ENCODE assay signal across 9 cellular contexts in the genomic region with DNA sequence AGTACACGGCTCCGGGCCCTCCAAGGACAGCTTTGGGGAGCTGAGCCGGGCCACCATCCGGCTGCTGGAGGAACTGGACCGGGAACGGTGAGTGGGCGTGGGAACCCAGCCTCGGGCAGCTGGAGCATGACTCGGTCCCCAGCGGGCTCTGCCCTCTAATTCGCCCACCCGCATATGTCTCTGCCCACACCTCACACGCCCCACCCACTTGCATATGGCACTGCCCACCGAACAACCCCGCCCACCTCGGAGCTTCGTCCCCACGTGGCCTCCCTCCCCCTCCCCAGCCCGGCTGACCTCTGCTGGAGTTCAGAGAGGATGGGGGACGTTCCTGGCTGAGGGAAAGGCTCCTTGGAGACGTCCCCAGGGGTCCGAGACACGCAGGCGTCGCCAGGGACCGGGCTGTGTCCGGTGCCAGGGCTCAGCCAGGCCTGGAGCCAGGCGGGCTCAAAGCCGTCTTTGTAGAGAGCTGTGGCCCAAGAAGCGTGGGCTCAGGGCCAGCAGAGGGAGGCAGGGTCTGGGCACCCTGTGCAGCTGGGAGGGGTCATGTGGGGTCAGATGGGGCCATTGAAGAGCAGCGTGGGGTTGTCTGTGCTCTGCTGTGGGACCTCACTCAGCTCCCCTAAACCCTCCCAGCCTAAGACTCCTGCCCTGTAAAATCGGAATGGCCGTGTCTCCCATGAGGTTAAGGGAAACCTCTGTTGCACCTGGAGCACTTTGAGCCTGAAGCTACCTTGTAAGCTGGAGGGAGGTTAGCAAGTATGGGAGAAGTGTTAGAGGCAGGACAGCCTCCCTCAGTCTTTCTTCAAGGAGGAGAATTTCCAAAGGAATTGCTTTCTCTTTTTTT. TPM values are rescaled to one million over a fixed set of nuclear protein-coding genes. Genes with fewer than 3 reads are reported as not detected.
DNase-seq lines count a peak whose midpoint lies in the region; ATAC-seq lines count a peak whose summit lies in the region.
"Had no signal": no experiment of that assay in that cellular context is flagged by ENCODE, and none has a peak within 500 bp of the region (broad histone marks: within the 10 kb centered on the region; RNA-seq: fewer than 3 reads in every experiment).

No MANE protein-coding gene starts in this region.

- no peak overlapping the region for H3K9ac ChIP-seq in mesenchymal stem cell (ENCODE audit: low read length)

- H3K9me3 ChIP-seq in mesenchymal stem cell (ENCODE audit: control insufficient read depth, low read length) = no peaks in the 10 kb centered on the region

- no peak overlapping the region for H4K8ac ChIP-seq in mesenchymal stem cell (ENCODE audit: low read length)

- no peak overlapping the region for H4K91ac ChIP-seq in mesenchymal stem cell (ENCODE audit: low read length)

- H2AK5ac ChIP-seq in mesenchymal stem cell (ENCODE audit: low read length, severe bottlenecking) = no peak overlapping the region

- no peak overlapping the region for H3K27ac ChIP-seq in mesenchymal stem cell (ENCODE audit: low read length, poor library complexity, severe bottlenecking)

- H3K18ac ChIP-seq in mesenchymal stem cell (ENCODE audit: low read depth in 1 of 2, low read length in 2 of 2) = no peak overlapping the region

- H2BK5ac ChIP-seq in mesenchymal stem cell (ENCODE audit: low read depth, low read length, poor library complexity, severe bottlenecking) = no peak overlapping the region

- peaks cover 0 to 4% of the 10 kb centered on the region in 2 experiments for H3K36me3 ChIP-seq in mesenchymal stem cell (ENCODE audit: control insufficient read depth in 1 of 2, insufficient read depth in 2 of 2, low read depth in 1 of 2, low read length in 2 of 2)

- no peaks in the 10 kb centered on the region for H3K79me1 ChIP-seq in mesenchymal stem cell (replicated peaks; ENCODE audit: low read length, poor library complexity, severe bottlenecking)

- peaks cover 70 to 92% of the 10 kb centered on the region in 2 experiments for H3K27me3 ChIP-seq in mesenchymal stem cell (ENCODE audit: control insufficient read depth in 1 of 2, insufficient read depth in 1 of 2, low read length in 2 of 2)

- H3K4ac ChIP-seq in mesenchymal stem cell (ENCODE audit: low read depth in 1 of 2, low read length in 2 of 2) = no peak overlapping the region

- H3K4me3 ChIP-seq in mesenchymal stem cell (ENCODE audit: insufficient read depth in 1 of 2, low read depth in 1 of 2, low read length in 2 of 2) = no peak overlapping the region

- no peak for ATAC-seq in GM21528 (IDR thresholded peaks at IDR 0.05; ENCODE audit: low FRiP score, unreplicated experiment)
- ATAC-seq: effector memory CD8-positive, alpha-beta T cell had no signal

- H2BK120ac ChIP-seq in mesenchymal stem cell (ENCODE audit: low read depth, low read length) = no peak overlapping the region

- H3K14ac ChIP-seq in mesenchymal stem cell (ENCODE audit: low read length in 2 of 2) = no peak overlapping the region

- DNase-seq in Daoy (ENCODE audit: low read depth) (peak; percentile 85), OCI-M1 (lab: John Stamatoyannopoulos, UW) (peak; percentile 67), ecto neural progenitor cell (ENCODE audit: low spot score) (peak; percentile 72), retina (peak; percentile 84), iPS-NIHi11 (ENCODE audit: low spot score) (no peak), mesenchymal stem cell (no peak)
- DNase-seq: effector memory CD8-positive, alpha-beta T cell; NCI-H524 treated with DMSO at 0.1 percent for 48 hours had no signal

- H2BK15ac ChIP-seq in mesenchymal stem cell (ENCODE audit: low read depth, poor library complexity, severe bottlenecking) = no peak overlapping the region

- H3K4me1 ChIP-seq in mesenchymal stem cell (ENCODE audit: control insufficient read depth, insufficient read depth, low read depth, low read length) = peaks cover 16% of the 10 kb centered on the region

- H3K23ac ChIP-seq in mesenchymal stem cell (ENCODE audit: low read length in 2 of 2) = no peak overlapping the region

- 39% methylated on average over 22 of the region's 33 CpGs for WGBS in mesenchymal stem cell

- no peak overlapping the region for H2AFZ ChIP-seq in mesenchymal stem cell (ENCODE audit: low read depth, low read length)

- no peak overlapping the region for H3K4me2 ChIP-seq in mesenchymal stem cell (ENCODE audit: low read length, poor library complexity, severe bottlenecking)

- H2BK12ac ChIP-seq in mesenchymal stem cell (ENCODE audit: low read length in 2 of 2) = no peak overlapping the region

RNA-seq across cellular contexts. Expression of gene APC2, which starts 3.8 kb away (rescaled TPM):
- 0.17 TPM in 1 of 2 replicates, not detected in the other for total RNA-seq in Daoy (2014; rRNA removed; shearing (Covaris generic))
- polyA plus RNA-seq in mesenchymal stem cell (2013, experiment 1 of 2) = 0.23 TPM
- 0.23 TPM for polyA plus RNA-seq in mesenchymal stem cell (2013, experiment 2 of 2)

RNA-seq across cellular contexts. Expression of gene RPS15, which starts 15.6 kb away (rescaled TPM):
- total RNA-seq in Daoy (2014; rRNA removed; shearing (Covaris generic)) = 2,933 and 3,531 TPM in 2 replicates
- polyA plus RNA-seq in mesenchymal stem cell (2013, experiment 1 of 2) = 2,213 TPM
- polyA plus RNA-seq in mesenchymal stem cell (2013, experiment 2 of 2) = 2,093 TPM

RNA-seq across cellular contexts. Expression of gene C19orf25, which starts 25.3 kb away (rescaled TPM):
- total RNA-seq in Daoy (2014; rRNA removed; shearing (Covaris generic)) = 45.8 and 53.9 TPM in 2 replicates
- polyA plus RNA-seq in mesenchymal stem cell (2013, experiment 1 of 2) = 19.7 TPM
- 19.4 TPM for polyA plus RNA-seq in mesenchymal stem cell (2013, experiment 2 of 2)

RNA-seq across cellular contexts. Expression of gene PCSK4, which starts 36.4 kb away (rescaled TPM):
- total RNA-seq in Daoy (2014; rRNA removed; shearing (Covaris generic)) = 0.11 and 1.3 TPM in 2 replicates
- 2.0 TPM for polyA plus RNA-seq in mesenchymal stem cell (2013, experiment 1 of 2)
- polyA plus RNA-seq in mesenchymal stem cell (2013, experiment 2 of 2) = 1.4 TPM

RNA-seq across cellular contexts. Expression of gene REEP6, which starts 37.2 kb away (rescaled TPM):
- 2.3 and 3.7 TPM in 2 replicates for total RNA-seq in Daoy (2014; rRNA removed; shearing (Covaris generic))
- polyA plus RNA-seq in mesenchymal stem cell (2013, experiment 1 of 2) = 3.1 TPM
- 3.7 TPM for polyA plus RNA-seq in mesenchymal stem cell (2013, experiment 2 of 2)

Comparison
In these comparisons a context has a peak if more than half of its experiments do, and no peak if none do; other contexts are left out.
1. DNase-seq: peak in Daoy (single experiment), OCI-M1 (single experiment), ecto neural progenitor cell (single experiment) and retina (single experiment); none in iPS-NIHi11 (single experiment) and mesenchymal stem cell (single experiment).